16 cellular contexts compared by ENCODE assay signal in the genomic region with DNA sequence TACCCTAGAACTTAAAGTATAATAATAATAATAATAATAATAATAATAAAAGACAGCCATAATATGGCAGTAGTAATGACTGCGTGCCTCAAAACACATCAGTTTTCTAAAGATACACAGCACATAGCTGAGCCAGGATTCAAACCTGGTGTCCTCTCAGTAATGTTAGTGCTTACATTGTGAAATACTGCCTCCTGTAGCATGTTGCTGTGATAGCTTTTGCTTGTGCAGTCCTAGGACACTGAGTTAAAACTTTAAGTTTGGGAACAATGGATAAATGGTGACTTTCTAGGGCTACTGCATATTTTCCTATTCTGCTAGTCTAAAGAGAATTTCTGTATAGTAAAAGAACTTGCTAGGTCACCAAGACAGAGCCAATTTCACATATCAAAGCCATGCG. TPM values are rescaled to one million over a fixed set of nuclear protein-coding genes. Genes with fewer than 3 reads are reported as not detected.
DNase-seq lines count a peak whose midpoint lies in the region; ATAC-seq and TF ChIP-seq lines count a peak whose summit lies in the region.
"Not testable (repeated sequence)": the region's sequence is repeated elsewhere in the genome, so short reads cannot be mapped to it uniquely, and the experiment has no call there.
"Had no signal": no experiment of that assay in that cellular context is flagged by ENCODE, and none has a peak within 500 bp of the region (broad histone marks: within the 10 kb centered on the region; RNA-seq: fewer than 3 reads in every experiment).

No MANE protein-coding gene starts in this region.

- POLR2A ChIA-PET in WTC11 (lab: Charles Lee) = not testable (repeated sequence)

- not testable (repeated sequence) for H3K4me3 Mint-ChIP-seq in WTC11; progenitor cell of endocrine pancreas (ENCODE audit: low read depth)

- H3K4me1 Mint-ChIP-seq in WTC11; progenitor cell of endocrine pancreas (ENCODE audit: low read depth): not testable (repeated sequence)

- peak; percentile 74 for ATAC-seq in GM18873 (IDR thresholded peaks at IDR 0.05; ENCODE audit: low FRiP score, unreplicated experiment)
- ATAC-seq in HG02642 (IDR thresholded peaks at IDR 0.05; ENCODE audit: poor library complexity, unreplicated experiment) = peak; percentile 74
- ATAC-seq in HG03139 (IDR thresholded peaks at IDR 0.05; ENCODE audit: unreplicated experiment) = peak; percentile 72
- peak; percentile 95 for ATAC-seq in WTC11

- H3K9me3 Mint-ChIP-seq in WTC11; progenitor cell of endocrine pancreas (ENCODE audit: low read depth): not testable (repeated sequence)

- H3K27ac Mint-ChIP-seq in WTC11 = 0 out of 2 replicates have a peak overlapping the region, but pooled peaks have one; percentile 71
- H3K27ac Mint-ChIP-seq in progenitor cell of endocrine pancreas = not testable (repeated sequence)

- H3K36me3 Mint-ChIP-seq in WTC11; progenitor cell of endocrine pancreas (ENCODE audit: insufficient read depth): not testable (repeated sequence)

- CTCF ChIA-PET in WTC11 (lab: Charles Lee) = interaction anchor here (0.6 to 4.3 kb wide), 7 partner anchors 10 to 144 kb away, joined by 3 to 24 read pairs (median 4); no protein-coding TSS in a partner anchor

- H3K27me3 Mint-ChIP-seq in WTC11 (ENCODE audit: low read depth); progenitor cell of endocrine pancreas: not testable (repeated sequence)

- not testable (repeated sequence) for H3K4me3 ChIP-seq in LNCaP clone FGC (ENCODE audit: low read depth, low read length)

- TF ChIP-seq CTCF in GM12873 (IDR thresholded peaks at IDR 0.05; ENCODE audit: insufficient read depth, low read depth, low read length, missing control alignments) = peak; percentile 22
- TF ChIP-seq CTCF in GM20000 (IDR thresholded peaks at IDR 0.05; ENCODE audit: extremely low read depth, missing control alignments) = peak; percentile 29
- TF ChIP-seq CTCF in LNCaP clone FGC (IDR thresholded peaks at IDR 0.05; ENCODE audit: control insufficient read depth, extremely low read depth, insufficient read depth) = 0 out of 2 replicates have a peak, but pooled peaks have one; percentile 19
- peak; percentile 31 for TF ChIP-seq CTCF in WTC11 (IDR thresholded peaks at IDR 0.05)
- TF ChIP-seq CTCF in progenitor cell of endocrine pancreas (IDR thresholded peaks at IDR 0.05; ENCODE audit: unreplicated experiment) = peak; percentile 26

- DNase-seq in GM20000 (ENCODE audit: low spot score); LNCaP clone FGC (ENCODE audit: low read depth); WTC11 (ENCODE audit: low spot score); progenitor cell of endocrine pancreas (ENCODE audit: low spot score, unreplicated experiment): not testable (repeated sequence)

RNA-seq across cellular contexts. Expression of a gene that starts 36.5 kb away (rescaled TPM):
- total RNA-seq in WTC11 (2021) (25.1 to 28.8 TPM (median 25.7 TPM) in 3 replicates), progenitor cell of endocrine pancreas (4.8 and 6.4 TPM in 2 replicates)
- total RNA-seq: CD4-positive, CD25-positive, alpha-beta regulatory T cell; esophagus mucosa; left ventricle myocardium inferior; natural killer cell; right atrium auricular region; spleen; T-helper 1 cell treated with Interleukin-12 subunit alpha and Interleukin-12 subunit beta and Interleukin-4 antibody, amounts not matched to agents 30 ng/mL and 1 ng/mL, for 36 hours; testis had no signal
